ENCODE assay signal across 1 cellular context in genomic region chr11:109971184-109971523, GRCh38.
TF ChIP-seq lines count a peak whose summit lies in the region.

No MANE protein-coding gene starts in this region.

TF ChIP-seq in GM12878, 131 proteins besides CTCF, POLR2A, EP300 and RAD21 (continued from another document):
- TF ChIP-seq PBX3 (IDR thresholded peaks at IDR 0.05; ENCODE audit: insufficient replicate concordance, low read depth, low read length) (no peak), POLR2AphosphoS5 (IDR thresholded peaks at IDR 0.05; ENCODE audit: low read length) (peak; percentile 32; the same call in 1 of the 2 replicates), HDAC2 (IDR thresholded peaks at IDR 0.05) (no peak), PKNOX1 (IDR thresholded peaks at IDR 0.05) (no peak), ZBED1 (IDR thresholded peaks at IDR 0.05; ENCODE audit: borderline replicate concordance) (no peak), YY1 (IDR thresholded peaks at IDR 0.05; ENCODE audit: low read depth, low read length) (peak; percentile 68), ZBTB33 (IDR thresholded peaks at IDR 0.05) (no peak)
- TF ChIP-seq, protein P1, sequence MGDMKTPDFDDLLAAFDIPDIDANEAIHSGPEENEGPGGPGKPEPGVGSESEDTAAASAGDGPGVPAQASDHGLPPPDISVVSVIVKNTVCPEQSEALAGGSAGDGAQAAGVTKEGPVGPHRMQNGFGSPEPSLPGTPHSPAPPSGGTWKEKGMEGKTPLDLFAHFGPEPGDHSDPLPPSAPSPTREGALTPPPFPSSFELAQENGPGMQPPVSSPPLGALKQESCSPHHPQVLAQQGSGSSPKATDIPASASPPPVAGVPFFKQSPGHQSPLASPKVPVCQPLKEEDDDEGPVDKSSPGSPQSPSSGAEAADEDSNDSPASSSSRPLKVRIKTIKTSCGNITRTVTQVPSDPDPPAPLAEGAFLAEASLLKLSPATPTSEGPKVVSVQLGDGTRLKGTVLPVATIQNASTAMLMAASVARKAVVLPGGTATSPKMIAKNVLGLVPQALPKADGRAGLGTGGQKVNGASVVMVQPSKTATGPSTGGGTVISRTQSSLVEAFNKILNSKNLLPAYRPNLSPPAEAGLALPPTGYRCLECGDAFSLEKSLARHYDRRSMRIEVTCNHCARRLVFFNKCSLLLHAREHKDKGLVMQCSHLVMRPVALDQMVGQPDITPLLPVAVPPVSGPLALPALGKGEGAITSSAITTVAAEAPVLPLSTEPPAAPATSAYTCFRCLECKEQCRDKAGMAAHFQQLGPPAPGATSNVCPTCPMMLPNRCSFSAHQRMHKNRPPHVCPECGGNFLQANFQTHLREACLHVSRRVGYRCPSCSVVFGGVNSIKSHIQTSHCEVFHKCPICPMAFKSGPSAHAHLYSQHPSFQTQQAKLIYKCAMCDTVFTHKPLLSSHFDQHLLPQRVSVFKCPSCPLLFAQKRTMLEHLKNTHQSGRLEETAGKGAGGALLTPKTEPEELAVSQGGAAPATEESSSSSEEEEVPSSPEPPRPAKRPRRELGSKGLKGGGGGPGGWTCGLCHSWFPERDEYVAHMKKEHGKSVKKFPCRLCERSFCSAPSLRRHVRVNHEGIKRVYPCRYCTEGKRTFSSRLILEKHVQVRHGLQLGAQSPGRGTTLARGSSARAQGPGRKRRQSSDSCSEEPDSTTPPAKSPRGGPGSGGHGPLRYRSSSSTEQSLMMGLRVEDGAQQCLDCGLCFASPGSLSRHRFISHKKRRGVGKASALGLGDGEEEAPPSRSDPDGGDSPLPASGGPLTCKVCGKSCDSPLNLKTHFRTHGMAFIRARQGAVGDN (IDR thresholded peaks at IDR 0.05): peak; percentile 12; the same call in 1 of the 2 replicates
TF ChIP-seq in GM12878: peak in this region for 6.
